In the genomic region with DNA sequence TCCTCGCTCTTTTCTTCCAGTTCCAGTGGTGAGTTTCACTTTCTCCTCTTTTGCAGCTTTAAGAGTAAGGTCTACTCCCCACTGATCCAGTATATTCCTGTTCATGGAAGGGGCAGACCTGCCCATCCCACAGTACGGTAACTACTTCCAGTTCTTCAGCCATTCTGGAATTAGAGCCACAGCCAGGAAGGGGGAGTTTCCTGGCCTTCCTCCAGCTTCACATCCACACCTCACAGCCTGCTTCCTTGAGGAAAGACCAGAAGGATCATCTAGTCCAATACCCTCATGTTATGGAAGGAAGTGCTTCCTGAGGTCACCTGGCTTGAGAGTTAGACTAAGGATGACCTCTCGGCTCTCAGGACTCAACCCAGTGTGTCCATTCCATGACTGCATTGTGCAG, we compare ENCODE assay signal across 20 cellular contexts.
A peak's percentile ranks its signal among the peaks of the same experiment; 100 is the strongest.
DNase-seq lines count a peak whose midpoint lies in the region; ATAC-seq, FAIRE-seq and TF ChIP-seq lines count a peak whose summit lies in the region.
"Had no signal": no experiment of that assay in that cellular context is flagged by ENCODE, and none has a peak within 500 bp of the region (broad histone marks: within the 10 kb centered on the region; RNA-seq: fewer than 3 reads in every experiment).

No MANE protein-coding gene starts in this region.

- H3K23ac ChIP-seq in IMR-90 (ENCODE audit: low read depth, low read length) = no peak overlapping the region
- no peak overlapping the region for H3K23ac ChIP-seq in H1 (ENCODE audit: insufficient read length)
- H3K23ac ChIP-seq in neuronal stem cell (ENCODE audit: low read depth, low read length, poor library complexity) = no peak overlapping the region

- H4K91ac ChIP-seq in IMR-90 (ENCODE audit: insufficient read depth, low read depth, low read length) (no peak overlapping the region), H1 (replicated peaks; ENCODE audit: insufficient read length, low read length) (no peak overlapping the region), neuronal stem cell (ENCODE audit: low read depth, low read length, poor library complexity) (no peak overlapping the region)

- TF ChIP-seq RAD21 in IMR-90 (IDR thresholded peaks at IDR 0.05; ENCODE audit: low read length) = no peak
- TF ChIP-seq RAD21 in H1 (IDR thresholded peaks at IDR 0.05 in 1 of 2, conservative IDR thresholded peaks at IDR 0.05 in 1 of 2; ENCODE audit: low read depth in 2 of 2, low read length in 2 of 2) = no peak

- H3K4me1 ChIP-seq in IMR-90 (ENCODE audit: control insufficient read depth, insufficient read depth, low read length) (peaks cover 3% of the 10 kb centered on the region; the same call in 1 of the 2 replicates), H1 (replicated peaks in 1 of 4; ENCODE audit: control insufficient read depth in 3 of 4, insufficient read depth in 4 of 4, low read length in 3 of 4) (peaks cover 0 to 4% (median 2%) of the 10 kb centered on the region in 4 experiments; a peak in 4 of 7 replicates), mesodermal cell (ENCODE audit: control insufficient read depth, insufficient read depth, low read length, poor library complexity, severe bottlenecking) (no peaks in the 10 kb centered on the region), neuronal stem cell (ENCODE audit: control insufficient read depth in 2 of 2, insufficient read depth in 1 of 2, low read depth in 1 of 2, low read length in 2 of 2) (peaks cover 8 to 10% of the 10 kb centered on the region in 2 donors), endodermal cell (ENCODE audit: control insufficient read depth, insufficient read depth, low read length) (no peaks in the 10 kb centered on the region)

- H3K36me3 Mint-ChIP-seq in Calu3 (ENCODE audit: insufficient read depth, unreplicated experiment) = peaks cover 5% of the 10 kb centered on the region
- no peaks in the 10 kb centered on the region for H3K36me3 Mint-ChIP-seq in endodermal cell (ENCODE audit: low read depth)

- H3K4me1 Mint-ChIP-seq in Calu3 (ENCODE audit: low read depth, unreplicated experiment) (no peaks in the 10 kb centered on the region), endodermal cell (peaks cover 12% of the 10 kb centered on the region)

- H3K14ac ChIP-seq in IMR-90 (replicated peaks; ENCODE audit: low read depth, low read length) (no peak overlapping the region; the same call in 1 of the 2 replicates), H1 (ENCODE audit: insufficient read length) (no peak overlapping the region), neuronal stem cell (ENCODE audit: low read length) (no peak overlapping the region)

- no peaks in the 10 kb centered on the region for H3K27me3 ChIP-seq in IMR-90 (ENCODE audit: control insufficient read depth, insufficient read depth, low read length)
- H3K27me3 ChIP-seq in H1 (replicated peaks in 1 of 4; ENCODE audit: control insufficient read depth in 3 of 4, extremely low read depth in 1 of 4, insufficient read depth in 3 of 4, low read length in 3 of 4) = no peaks in the 10 kb centered on the region
- no peaks in the 10 kb centered on the region for H3K27me3 ChIP-seq in neuronal stem cell (ENCODE audit: control insufficient read depth in 3 of 3, insufficient read depth in 3 of 3, low read depth in 1 of 3, low read length in 3 of 3)
- peaks cover 57% of the 10 kb centered on the region for H3K27me3 ChIP-seq in endodermal cell (ENCODE audit: control insufficient read depth, insufficient read depth, low read length, poor library complexity, severe bottlenecking)
- H3K27me3 ChIP-seq: SJSA1 had no signal

- H4K8ac ChIP-seq in IMR-90 (ENCODE audit: low read depth in 2 of 2, low read length in 2 of 2) (no peak overlapping the region), H1 (ENCODE audit: extremely low read depth, insufficient read depth, low read length) (no peak overlapping the region), neuronal stem cell (ENCODE audit: low read depth, low read length) (no peak overlapping the region)

- TF ChIP-seq POLR2A in IMR-90 (IDR thresholded peaks at IDR 0.05; ENCODE audit: low read depth, low read length) = no peak
- TF ChIP-seq POLR2A in H1 (IDR thresholded peaks at IDR 0.05; ENCODE audit: control extremely low read depth in 1 of 2, low read depth in 2 of 2, low read length in 2 of 2) = no peak

- no CpG with 5 or more reads among the region's 3 CpGs for WGBS in IMR-90 (ENCODE audit: extremely low coverage in 2 of 2, insufficient read length in 1 of 2), 2 experiments
- WGBS in H1 (ENCODE audit: extremely low coverage in 1 of 2, insufficient coverage in 1 of 2, insufficient read length in 1 of 2, insufficient replicate concordance in 2 of 2, low coverage in 1 of 2, low lambda C conversion rate in 2 of 2, missing lambda C conversion rate in 1 of 2), 2 experiments = 89% methylated on average over 3 of the region's 3 CpGs; no CpG with 5 or more reads in 1 of the 2 experiments
- WGBS in mesodermal cell (ENCODE audit: insufficient coverage in 2 of 2), 2 experiments = 90 to 98% methylated on average over 2 to 3 of the region's 3 CpGs
- WGBS in neuronal stem cell (ENCODE audit: extremely low coverage in 2 of 2, insufficient read length in 2 of 2, insufficient replicate concordance in 1 of 2), 2 donors = no CpG with 5 or more reads among the region's 3 CpGs
- 91 to 100% methylated on average over 1 to 3 of the region's 3 CpGs for WGBS in endodermal cell (ENCODE audit: insufficient coverage in 1 of 2, insufficient read length in 1 of 2), 2 experiments

- BruUV-seq in IMR-90 (replicated peaks; lab: Mats Ljungman, UMichigan) = no TSS peak
- BruUV-seq in Calu3 (replicated peaks; lab: Mats Ljungman, UMichigan) = no TSS peak

- H2BK5ac ChIP-seq in IMR-90 (ENCODE audit: low read depth, low read length, poor library complexity, severe bottlenecking) (no peak overlapping the region), H1 (ENCODE audit: low read depth, low read length) (no peak overlapping the region), neuronal stem cell (ENCODE audit: low read length) (no peak overlapping the region)

- no peak for TF ChIP-seq EP300 in H1 (IDR thresholded peaks at IDR 0.05; ENCODE audit: borderline replicate concordance in 1 of 2, low read depth in 2 of 2, low read length in 2 of 2)

- H3K79me1 ChIP-seq in IMR-90 (ENCODE audit: low read depth in 1 of 2, low read length in 2 of 2) (no peaks in the 10 kb centered on the region), H1 (ENCODE audit: low read depth, low read length) (no peaks in the 10 kb centered on the region), neuronal stem cell (ENCODE audit: low read depth, low read length) (no peaks in the 10 kb centered on the region)

- H3K27ac Mint-ChIP-seq in Calu3 (ENCODE audit: unreplicated experiment) (no peak overlapping the region), endodermal cell (no peak overlapping the region)
- H3K27ac Mint-ChIP-seq: B cell had no signal

- peaks cover 6% of the 10 kb centered on the region for H3K9me3 ChIP-seq in IMR-90 (ENCODE audit: control insufficient read depth, insufficient read depth, low read length)
- no peaks in the 10 kb centered on the region for H3K9me3 ChIP-seq in H1 (ENCODE audit: insufficient read depth in 2 of 2, low read depth in 1 of 2, low read length in 1 of 2)
- no peaks in the 10 kb centered on the region for H3K9me3 ChIP-seq in mesodermal cell (ENCODE audit: control insufficient read depth, low read length)
- H3K9me3 ChIP-seq in neuronal stem cell (replicated peaks in 1 of 2; ENCODE audit: control insufficient read depth in 2 of 2, insufficient read depth in 1 of 2, low read depth in 1 of 2, low read length in 2 of 2) = peaks cover 2% of the 10 kb centered on the region in 2 donors
- peaks cover 7% of the 10 kb centered on the region for H3K9me3 ChIP-seq in endodermal cell (ENCODE audit: control insufficient read depth, low read length)
- H3K9me3 ChIP-seq: SJSA1 had no signal

- H3K18ac ChIP-seq in IMR-90 (ENCODE audit: low read depth, low read length) (no peak overlapping the region), H1 (ENCODE audit: extremely low read depth, low read length) (no peak overlapping the region), neuronal stem cell (ENCODE audit: low read length) (peak overlapping the region; percentile 15)

- H2BK120ac ChIP-seq in IMR-90 (ENCODE audit: low read depth, low read length) = peak overlapping the region; percentile 3; the same call in 1 of the 2 replicates
- no peak overlapping the region for H2BK120ac ChIP-seq in H1 (replicated peaks; ENCODE audit: low read depth, low read length)
- no peak overlapping the region for H2BK120ac ChIP-seq in neuronal stem cell (ENCODE audit: low read depth, low read length)

- POLR2A ChIA-PET in IMR-90 (lab: Charles Lee; ENCODE audit: unreplicated experiment) (no interaction called here), H1 (lab: Charles Lee; ENCODE audit: partially characterized antibody) (no interaction called here)

- peak overlapping the region; percentile 44; the same call in 1 of the 2 replicates for H4K5ac ChIP-seq in IMR-90 (ENCODE audit: low read depth, low read length)
- no peak overlapping the region for H4K5ac ChIP-seq in H1 (ENCODE audit: insufficient read length, low read depth, low read length)

- TF ChIP-seq CTCF in IMR-90 (conservative IDR thresholded peaks at IDR 0.05; ENCODE audit: low read depth, low read length) = no peak
- TF ChIP-seq CTCF in H1 (IDR thresholded peaks at IDR 0.05; ENCODE audit: control extremely low read depth in 1 of 3, insufficient read depth in 1 of 3, low read depth in 1 of 3, low read length in 3 of 3) = no peak
- no peak for TF ChIP-seq CTCF in Calu3 (IDR thresholded peaks at IDR 0.05; ENCODE audit: unreplicated experiment)
- TF ChIP-seq CTCF in endodermal cell (conservative IDR thresholded peaks at IDR 0.05) = no peak

- no peak for FAIRE-seq in H1 (lab: Jason Lieb, UNC)
- FAIRE-seq: A204.1 had no signal

- H3K9ac ChIP-seq in IMR-90 (ENCODE audit: low read depth, low read length) (no peak overlapping the region), H1 (replicated peaks in 1 of 4; ENCODE audit: extremely low read depth in 1 of 4, low read depth in 3 of 4, low read length in 3 of 4) (no peak overlapping the region), neuronal stem cell (ENCODE audit: low read depth, low read length, poor library complexity) (no peak overlapping the region), endodermal cell (ENCODE audit: extremely low read depth, low read length, poor library complexity, severe bottlenecking) (no peak overlapping the region)

- no peaks in the 10 kb centered on the region for H3K9me1 ChIP-seq in IMR-90 (ENCODE audit: insufficient read depth, low read length)

- H2AFZ ChIP-seq in IMR-90 (replicated peaks; ENCODE audit: low read length, poor library complexity) (peak overlapping the region; percentile 12), H1 (ENCODE audit: low read length) (no peak overlapping the region), neuronal stem cell (ENCODE audit: low read length) (no peak overlapping the region)

- H3K56ac ChIP-seq in IMR-90 (ENCODE audit: extremely low read depth, insufficient read depth, low read length) (no peak overlapping the region), H1 (replicated peaks; ENCODE audit: insufficient read length, low read depth, low read length) (no peak overlapping the region)

- no peaks in the 10 kb centered on the region for H3K79me2 ChIP-seq in H1 (ENCODE audit: control insufficient read depth in 1 of 2, insufficient read depth in 2 of 2, low read length in 2 of 2)

- H4K20me1 ChIP-seq in IMR-90 (ENCODE audit: insufficient read depth, low read length) (no peaks in the 10 kb centered on the region), H1 (replicated peaks in 1 of 2; ENCODE audit: control insufficient read depth in 1 of 2, insufficient read depth in 2 of 2, low read length in 2 of 2) (no peaks in the 10 kb centered on the region)

- in situ Hi-C loops in IMR-90 (cut with MboI; ENCODE audit: low sequenced_read_pairs) = no loop called here

- CTCF ChIA-PET in IMR-90 (lab: Yijun Ruan, JAX) = no interaction called here
- CTCF ChIA-PET in H1 (lab: Charles Lee; ENCODE audit: partially characterized antibody) = no interaction called here
- CTCF ChIA-PET in Calu3 (lab: Charles Lee) = no interaction called here

- H2AK9ac ChIP-seq in IMR-90 (replicated peaks; ENCODE audit: low read depth, low read length, poor library complexity) = no peak overlapping the region

- no peaks in the 10 kb centered on the region for H3K23me2 ChIP-seq in H1 (ENCODE audit: low read depth, low read length)

- H3K27me3 Mint-ChIP-seq in Calu3 (ENCODE audit: unreplicated experiment) = no peaks in the 10 kb centered on the region
- peaks cover 68% of the 10 kb centered on the region for H3K27me3 Mint-ChIP-seq in endodermal cell (ENCODE audit: insufficient read depth)
- H3K27me3 Mint-ChIP-seq: B cell had no signal

- peak overlapping the region; percentile 39 for H3K4ac ChIP-seq in IMR-90 (ENCODE audit: low read depth, low read length)
- H3K4ac ChIP-seq in H1 (replicated peaks; ENCODE audit: insufficient read length, low read depth, low read length) = no peak overlapping the region
- H3K4ac ChIP-seq in neuronal stem cell (ENCODE audit: low read length) = no peak overlapping the region

- no peak overlapping the region for H3K4me3 Mint-ChIP-seq in Calu3 (ENCODE audit: low read depth, unreplicated experiment)
- no peak overlapping the region for H3K4me3 Mint-ChIP-seq in endodermal cell
- H3K4me3 Mint-ChIP-seq: B cell, CD14-positive monocyte had no signal

- H3K4me2 ChIP-seq in IMR-90 (ENCODE audit: low read depth, low read length) (no peak overlapping the region), H1 (ENCODE audit: insufficient read depth in 1 of 2, low read depth in 2 of 2, low read length in 2 of 2) (no peak overlapping the region), neuronal stem cell (ENCODE audit: insufficient read depth, low read length, poor library complexity, severe bottlenecking) (no peak overlapping the region)

- H3K4me3 ChIP-seq in IMR-90 (ENCODE audit: insufficient read depth, low read depth, low read length) = no peak overlapping the region
- no peak overlapping the region for H3K4me3 ChIP-seq in H1 (ENCODE audit: extremely low read depth in 1 of 4, insufficient read depth in 2 of 4, low read depth in 3 of 4, low read length in 4 of 4)
- no peak overlapping the region for H3K4me3 ChIP-seq in mesodermal cell (ENCODE audit: extremely low read depth, insufficient read depth, low read length, poor library complexity, severe bottlenecking)
- no peak overlapping the region for H3K4me3 ChIP-seq in neuronal stem cell (ENCODE audit: low read length in 2 of 2)
- H3K4me3 ChIP-seq in endodermal cell (ENCODE audit: low read length) = no peak overlapping the region
- H3K4me3 ChIP-seq: SJSA1 had no signal

- H2BK15ac ChIP-seq in IMR-90 (ENCODE audit: low read depth, low read length) (no peak overlapping the region), H1 (ENCODE audit: low read length) (no peak overlapping the region), neuronal stem cell (ENCODE audit: low read length) (no peak overlapping the region)

- intact Hi-C loops in IMR-90 (cut with micrococcal nuclease) (no loop called here), Calu3 (cut with micrococcal nuclease; ENCODE audit: unreplicated experiment) (no loop called here)

- peak overlapping the region; percentile 27; the same call in 1 of the 2 replicates for H2AK5ac ChIP-seq in IMR-90 (ENCODE audit: low read depth, low read length)
- H2AK5ac ChIP-seq in H1 (ENCODE audit: low read depth, low read length) = 0 out of 2 replicates have a peak overlapping the region, but pooled peaks have one; percentile 0
- no peak overlapping the region for H2AK5ac ChIP-seq in neuronal stem cell (ENCODE audit: low read depth, low read length)

- no peak overlapping the region for H2BK20ac ChIP-seq in IMR-90 (ENCODE audit: low read depth, low read length)
- H2BK20ac ChIP-seq in H1 (ENCODE audit: low read length) = peak overlapping the region; percentile 15; the same call in 1 of the 2 replicates

- H3K27ac ChIP-seq in IMR-90 (ENCODE audit: insufficient read depth, low read length) (no peak overlapping the region), H1 (ENCODE audit: low read depth, low read length) (no peak overlapping the region), mesodermal cell (ENCODE audit: low read depth, low read length, severe bottlenecking) (peak overlapping the region; percentile 68), neuronal stem cell (replicated peaks; ENCODE audit: low read length) (no peak overlapping the region), endodermal cell (ENCODE audit: low read depth, low read length) (no peak overlapping the region)
- H3K27ac ChIP-seq: SJSA1 had no signal

- H3K36me3 ChIP-seq in IMR-90 (ENCODE audit: control insufficient read depth, insufficient read depth, low read length) (no peaks in the 10 kb centered on the region), H1 (ENCODE audit: control insufficient read depth in 2 of 4, insufficient read depth in 4 of 4, low read length in 3 of 4) (peaks cover 0 to 2% (median 0%) of the 10 kb centered on the region in 4 experiments; a peak in 1 of 8 replicates), mesodermal cell (ENCODE audit: control insufficient read depth, insufficient read depth, low read length) (no peaks in the 10 kb centered on the region), neuronal stem cell (replicated peaks in 1 of 2; ENCODE audit: control insufficient read depth in 2 of 2, insufficient read depth in 2 of 2, low read length in 2 of 2) (no peaks in the 10 kb centered on the region), endodermal cell (ENCODE audit: control insufficient read depth, insufficient read depth, low read length) (no peaks in the 10 kb centered on the region)
- H3K36me3 ChIP-seq: SJSA1 had no signal

- dilution Hi-C loops in IMR-90 (cut with HindIII; ENCODE audit: low sequenced_read_pairs, unreplicated experiment) = no loop called here

- H2BK12ac ChIP-seq in H1 (ENCODE audit: low read depth, low read length) (no peak overlapping the region), neuronal stem cell (ENCODE audit: low read length) (no peak overlapping the region)

- ATAC-seq in IMR-90 (ENCODE audit: low read depth) (no peak), HG03521 (IDR thresholded peaks at IDR 0.05; ENCODE audit: unreplicated experiment) (no peak)
- ATAC-seq: Right ventricle myocardium inferior had no signal

- DNase-seq in IMR-90 (no peak), H1 (ENCODE audit: low read depth in 1 of 2, low spot score in 2 of 2) (no peak), neuronal stem cell (ENCODE audit: low spot score) (no peak), HT-29 (ENCODE audit: low spot score) (no peak), Calu3 (no peak), endodermal cell (no peak)
- DNase-seq: DMS79 treated with DMSO at 0.1 percent for 48 hours, H7, Kasumi-1, NCI-H1694 treated with DMSO at 0.1 percent for 48 hours, NCI-H2081 treated with DMSO at 0.1 percent for 48 hours, NCI-H446, NCI-H526 had no signal

- no peaks in the 10 kb centered on the region for H3K9me3 Mint-ChIP-seq in Calu3 (ENCODE audit: low read depth, unreplicated experiment)
- peaks cover 25% of the 10 kb centered on the region for H3K9me3 Mint-ChIP-seq in endodermal cell
